ENCODE assay signal across 1 cellular context in genomic region chr4:81736324-81736723, GRCh38.
TF ChIP-seq lines count a peak whose summit lies in the region.

No MANE protein-coding gene starts in this region.

TF ChIP-seq in HepG2, 621 proteins besides CTCF, POLR2A, EP300 and RAD21 (continued from another document):
- TF ChIP-seq HNRNPK (IDR thresholded peaks at IDR 0.05; ENCODE audit: low read depth, low read length, poor library complexity, severe bottlenecking), result no peak
- no peak for TF ChIP-seq MLLT10 (CRISPR knock-in tag; IDR thresholded peaks at IDR 0.05)
- TF ChIP-seq ZNF512B (CRISPR knock-in tag; IDR thresholded peaks at IDR 0.05; ENCODE audit: borderline replicate concordance), result no peak
- TF ChIP-seq FOXJ3 (CRISPR knock-in tag; IDR thresholded peaks at IDR 0.05; ENCODE audit: borderline replicate concordance), result no peak
- TF ChIP-seq KDM6A (CRISPR knock-in tag; IDR thresholded peaks at IDR 0.05; ENCODE audit: low read depth), result no peak
- TF ChIP-seq ZNF570 (CRISPR knock-in tag; IDR thresholded peaks at IDR 0.05; ENCODE audit: borderline replicate concordance), result no peak
- no peak for TF ChIP-seq ZBTB7A (CRISPR knock-in tag; IDR thresholded peaks at IDR 0.05)
- no peak for TF ChIP-seq RCOR2 (CRISPR knock-in tag; IDR thresholded peaks at IDR 0.05)
- no peak for TF ChIP-seq RELA (CRISPR knock-in tag; IDR thresholded peaks at IDR 0.05)
- TF ChIP-seq HNF4G (IDR thresholded peaks at IDR 0.05; ENCODE audit: borderline replicate concordance, low read depth, low read length), result no peak
- TF ChIP-seq HNF4G (CRISPR knock-in tag; IDR thresholded peaks at IDR 0.05; ENCODE audit: borderline replicate concordance, low read depth), result no peak
- TF ChIP-seq SIX4 (CRISPR knock-in tag; IDR thresholded peaks at IDR 0.05), result no peak
- no peak for TF ChIP-seq ZNF30 (CRISPR knock-in tag; IDR thresholded peaks at IDR 0.05)
- no peak for TF ChIP-seq U2AF1 (optimal IDR thresholded peaks at IDR 0.05; ENCODE audit: low read depth, low read length)
- TF ChIP-seq PAF1 (CRISPR knock-in tag; IDR thresholded peaks at IDR 0.05), result no peak
- TF ChIP-seq ZNF207 (IDR thresholded peaks at IDR 0.05; ENCODE audit: borderline replicate concordance), result no peak
- TF ChIP-seq RBAK (CRISPR knock-in tag; IDR thresholded peaks at IDR 0.05), result no peak
- TF ChIP-seq, protein P1, sequence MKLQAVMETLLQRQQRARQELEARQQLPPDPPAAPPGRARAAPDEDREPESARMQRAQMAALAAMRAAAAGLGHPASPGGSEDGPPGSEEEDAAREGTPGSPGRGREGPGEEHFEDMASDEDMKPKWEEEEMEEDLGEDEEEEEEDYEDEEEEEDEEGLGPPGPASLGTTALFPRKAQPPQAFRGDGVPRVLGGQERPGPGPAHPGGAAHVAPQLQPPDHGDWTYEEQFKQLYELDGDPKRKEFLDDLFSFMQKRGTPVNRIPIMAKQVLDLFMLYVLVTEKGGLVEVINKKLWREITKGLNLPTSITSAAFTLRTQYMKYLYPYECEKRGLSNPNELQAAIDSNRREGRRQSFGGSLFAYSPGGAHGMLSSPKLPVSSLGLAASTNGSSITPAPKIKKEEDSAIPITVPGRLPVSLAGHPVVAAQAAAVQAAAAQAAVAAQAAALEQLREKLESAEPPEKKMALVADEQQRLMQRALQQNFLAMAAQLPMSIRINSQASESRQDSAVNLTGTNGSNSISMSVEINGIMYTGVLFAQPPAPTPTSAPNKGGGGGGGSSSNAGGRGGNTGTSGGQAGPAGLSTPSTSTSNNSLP (IDR thresholded peaks at IDR 0.05; ENCODE audit: low read depth, low read length), result no peak
TF ChIP-seq in HepG2: peak in this region for 0.
